ENCODE assay signal across 8 cellular contexts in the genomic region with DNA sequence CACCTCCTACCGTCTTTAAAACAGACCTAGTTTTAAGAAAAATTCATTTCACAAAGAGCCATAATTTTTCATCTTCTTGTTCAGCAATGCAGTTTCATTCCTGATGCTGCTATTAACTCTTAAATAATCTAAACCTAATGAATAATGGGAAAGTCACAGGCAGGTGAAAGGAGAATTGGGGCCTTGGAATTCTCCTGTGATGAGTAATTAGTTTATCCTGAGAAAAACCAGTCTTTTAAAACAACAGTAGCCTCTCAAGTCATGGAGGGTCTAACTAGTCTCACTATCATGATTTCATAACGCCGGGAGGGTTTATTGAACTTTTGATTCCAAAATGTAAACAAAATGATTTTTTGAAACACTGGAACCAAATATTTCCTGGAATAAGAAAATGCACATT.
A peak's percentile ranks its signal among the peaks of the same experiment; 100 is the strongest.
DNase-seq lines count a peak whose midpoint lies in the region; ATAC-seq, FAIRE-seq and TF ChIP-seq lines count a peak whose summit lies in the region.
"Not testable (repeated sequence)": the region's sequence is repeated elsewhere in the genome, so short reads cannot be mapped to it uniquely, and the experiment has no call there.

No MANE protein-coding gene starts in this region.

- DNase-seq in A549 (ENCODE audit: low read depth in 1 of 2, low spot score in 1 of 2); PC-9: not testable (repeated sequence)
- peak; percentile 60 for DNase-seq in ELR (ENCODE audit: low read depth)
- DNase-seq in mammary epithelial cell, result peak; percentile 1
- DNase-seq in epithelial cell of proximal tubule (ENCODE audit: low read depth), result peak; percentile 30
- DNase-seq in kidney tubule cell (ENCODE audit: low spot score), result peak; percentile 64

- H3K36me3 Mint-ChIP-seq in nephron (ENCODE audit: low read depth), result not testable (repeated sequence)

- peak; percentile 46 for FAIRE-seq in A549 (lab: Jason Lieb, UNC)

- H3K4me2 ChIP-seq in A549; mammary epithelial cell (ENCODE audit: insufficient read depth, low read depth, low read length): not testable (repeated sequence)
- peak overlapping the region; percentile 34; the same call in 1 of the 2 replicates for H3K4me2 ChIP-seq in PC-9

- TF ChIP-seq POLR2A in A549 (IDR thresholded peaks at IDR 0.05; ENCODE audit: low read length), result not testable (repeated sequence)

- H3K9me2 ChIP-seq in PC-9 (ENCODE audit: insufficient read depth), result not testable (repeated sequence)

- H3F3A ChIP-seq in PC-9 (ENCODE audit: insufficient read depth, low read depth), result not testable (repeated sequence)

- TF ChIP-seq RAD21 in A549 (conservative IDR thresholded peaks at IDR 0.05 in 1 of 2, IDR thresholded peaks at IDR 0.05 in 1 of 2), result not testable (repeated sequence)

- H3K9ac ChIP-seq in HUES48 (ENCODE audit: low read depth, low read length); mammary epithelial cell (ENCODE audit: insufficient read depth, low read length): not testable (repeated sequence)

- ATAC-seq in A549, result not testable (repeated sequence)

- H3K27ac Mint-ChIP-seq in nephron, result peak overlapping the region; percentile 19 to 78 (median 63)

- CTCF ChIA-PET in A549 (lab: Yijun Ruan, JAX); PC-9 (lab: Charles Lee); mammary epithelial cell (lab: Charles Lee; ENCODE audit: low non-redundant PET): not testable (repeated sequence)

- WGBS in A549 (ENCODE audit: missing lambda C conversion rate), result 33% methylated on average over 3 of the region's 3 CpGs
- 88% methylated on average over 3 of the region's 3 CpGs for WGBS in mammary epithelial cell (ENCODE audit: low coverage, missing lambda C conversion rate)

- BruUV-seq in PC-9 (replicated peaks; lab: Mats Ljungman, UMichigan); mammary epithelial cell (replicated peaks; lab: Mats Ljungman, UMichigan): not testable (repeated sequence)

- H3K27ac ChIP-seq in A549; mammary epithelial cell (ENCODE audit: insufficient read depth, low read depth, low read length): not testable (repeated sequence)
- H3K27ac ChIP-seq in HUES48 (ENCODE audit: low read depth, low read length) (peak overlapping the region; percentile 57), PC-9 (peak overlapping the region; percentile 21; the same call in 1 of the 2 replicates)

- H3K9me3 Mint-ChIP-seq in nephron, result not testable (repeated sequence)

- in situ Hi-C loops in mammary epithelial cell (cut with MboI; ENCODE audit: low sequenced_read_pairs in 2 of 2), result not testable (repeated sequence)

- peak overlapping the region; percentile 64; the same call in 1 of the 2 replicates for H2AFZ ChIP-seq in PC-9
- not testable (repeated sequence) for H2AFZ ChIP-seq in mammary epithelial cell (ENCODE audit: low read depth, low read length)

- not testable (repeated sequence) for H3K9me3 ChIP-seq in A549; HUES48 (ENCODE audit: control insufficient read depth, insufficient read depth, low read length); PC-9 (ENCODE audit: insufficient read depth, low read depth); mammary epithelial cell (replicated peaks; ENCODE audit: insufficient read depth, low read length)

- TF ChIP-seq EP300 in A549 (IDR thresholded peaks at IDR 0.05), result not testable (repeated sequence)

- not testable (repeated sequence) for H3K79me2 ChIP-seq in PC-9 (ENCODE audit: low read depth); mammary epithelial cell (ENCODE audit: insufficient read depth, low read length)

- H3K4me1 Mint-ChIP-seq in nephron, result not testable (repeated sequence)

- not testable (repeated sequence) for H3K27me3 Mint-ChIP-seq in nephron (ENCODE audit: low read depth)

- POLR2A ChIA-PET in A549 (lab: Yijun Ruan, JAX); PC-9 (lab: Charles Lee; ENCODE audit: unreplicated experiment): not testable (repeated sequence)

- H3K27me3 ChIP-seq in HUES48 (ENCODE audit: control insufficient read depth, insufficient read depth, low read length); PC-9 (ENCODE audit: insufficient read depth, low read depth); mammary epithelial cell (ENCODE audit: insufficient read depth, low read length): not testable (repeated sequence)

- not testable (repeated sequence) for H3K4me1 ChIP-seq in A549; HUES48 (ENCODE audit: control insufficient read depth, insufficient read depth, low read length); mammary epithelial cell (ENCODE audit: insufficient read depth, low read length)
- peaks cover 14% of the 10 kb centered on the region for H3K4me1 ChIP-seq in PC-9 (replicated peaks; ENCODE audit: insufficient read depth)

- not testable (repeated sequence) for H3K4me3 ChIP-seq in A549; HUES48 (ENCODE audit: low read depth, low read length); PC-9; mammary epithelial cell (replicated peaks in 1 of 3; ENCODE audit: insufficient read depth in 1 of 3, low read depth in 2 of 3, low read length in 3 of 3); epithelial cell of proximal tubule (ENCODE audit: low read depth, low read length)

- not testable (repeated sequence) for H3K4me3 Mint-ChIP-seq in nephron

- H4K20me1 ChIP-seq in PC-9 (ENCODE audit: insufficient read depth); mammary epithelial cell (ENCODE audit: insufficient read depth, low read length): not testable (repeated sequence)

- TF ChIP-seq CTCF in A549 (IDR thresholded peaks at IDR 0.05); PC-9 (conservative IDR thresholded peaks at IDR 0.05); mammary epithelial cell (conservative IDR thresholded peaks at IDR 0.05 in 1 of 2, IDR thresholded peaks at IDR 0.05 in 1 of 2; ENCODE audit: extremely low read depth in 1 of 2, insufficient read depth in 1 of 2, low read depth in 1 of 2, low read length in 2 of 2); epithelial cell of proximal tubule (conservative IDR thresholded peaks at IDR 0.05; ENCODE audit: low read depth, low read length); nephron (IDR thresholded peaks at IDR 0.05; ENCODE audit: unreplicated experiment in 3 of 3): not testable (repeated sequence)

- not testable (repeated sequence) for H3K36me3 ChIP-seq in HUES48 (ENCODE audit: control insufficient read depth, insufficient read depth, low read length); PC-9 (ENCODE audit: low read depth); mammary epithelial cell (ENCODE audit: insufficient read depth, low read length)

- intact Hi-C loops in PC-9 (cut with micrococcal nuclease; ENCODE audit: unreplicated experiment); mammary epithelial cell (cut with micrococcal nuclease): not testable (repeated sequence)

- dilution Hi-C loops in mammary epithelial cell (cut with HindIII; ENCODE audit: low sequenced_read_pairs), result not testable (repeated sequence)
